ENCODE assay signal across 11 cellular contexts in genomic region chr16:89407925-89408300, GRCh38.
DNase-seq lines count a peak whose midpoint lies in the region; ATAC-seq and TF ChIP-seq lines count a peak whose summit lies in the region.
"Had no signal": no experiment of that assay in that cellular context is flagged by ENCODE, and none has a peak within 500 bp of the region (broad histone marks: within the 10 kb centered on the region; RNA-seq: fewer than 3 reads in every experiment).

No MANE protein-coding gene starts in this region.

- no peak for TF ChIP-seq CTCF in cardiac fibroblast (IDR thresholded peaks at IDR 0.05; ENCODE audit: low read depth, low read length)
- TF ChIP-seq CTCF in liver (IDR thresholded peaks at IDR 0.05; ENCODE audit: low read depth, low read length, missing input control) = no peak

- intact Hi-C loops in Right ventricle myocardium inferior (cut with DNase I) = loop anchor here (5.0 kb wide), 1 partner anchor 34 kb away; no protein-coding TSS in a partner anchor
- intact Hi-C loops in cardiac septum (cut with DNase I) = no loop called here

- no peaks in the 10 kb centered on the region for H3K9me3 ChIP-seq in liver (ENCODE audit: control insufficient read depth in 4 of 4, low read length in 3 of 4)
- H3K9me3 ChIP-seq: spleen had no signal

- no peaks in the 10 kb centered on the region for H3K27me3 ChIP-seq in liver (ENCODE audit: control insufficient read depth in 4 of 4, insufficient read depth in 4 of 4, low read length in 3 of 4)
- H3K27me3 ChIP-seq: dorsolateral prefrontal cortex, spleen had no signal

- ATAC-seq in Right ventricle myocardium inferior (peak; percentile 58), GM18907 (IDR thresholded peaks at IDR 0.05; ENCODE audit: unreplicated experiment) (no peak), HG03196 (IDR thresholded peaks at IDR 0.05; ENCODE audit: unreplicated experiment) (no peak)

- H3K9ac ChIP-seq in liver (ENCODE audit: low read depth in 1 of 2, low read length in 2 of 2) = no peak overlapping the region

- H3K36me3 ChIP-seq in liver (ENCODE audit: control insufficient read depth in 4 of 4, insufficient read depth in 3 of 4, low read depth in 1 of 4, low read length in 3 of 4) = no peaks in the 10 kb centered on the region
- H3K36me3 ChIP-seq: spleen had no signal

- TF ChIP-seq RAD21 in liver (IDR thresholded peaks at IDR 0.05) = no peak

- 77% methylated on average over 5 of the region's 5 CpGs for whole genome bisulfite sequencing in liver

- DNase-seq in Right ventricle myocardium inferior (ENCODE audit: missing footprints) (peak; percentile 70), cardiac septum (ENCODE audit: low spot score) (no peak), cardiac fibroblast (ENCODE audit: low read depth in 2 of 2) (peak; percentile 27 to 50), NCI-H187 (lab: John Stamatoyannopoulos, UW) (no peak), iPS-NIHi11 (ENCODE audit: low spot score) (no peak)
- DNase-seq: dorsolateral prefrontal cortex, NCI-H146 had no signal

- peak overlapping the region; percentile 3 to 33 for H3K27ac ChIP-seq in liver (ENCODE audit: low read depth in 1 of 2, low read length in 2 of 2)

- H3K4me1 ChIP-seq in liver (ENCODE audit: control insufficient read depth in 4 of 4, insufficient read depth in 4 of 4, low read length in 3 of 4) = peaks cover 14 to 58% (median 52%) of the 10 kb centered on the region in 4 donors

- H3K4me3 ChIP-seq in cardiac fibroblast (replicated peaks in 1 of 2; ENCODE audit: low read depth in 2 of 2, low read length in 2 of 2) (no peak overlapping the region), liver (ENCODE audit: low read depth in 1 of 3, low read length in 3 of 3) (no peak overlapping the region)
- H3K4me3 ChIP-seq: dorsolateral prefrontal cortex had no signal

TF ChIP-seq in liver, 16 proteins besides CTCF, POLR2A, EP300 and RAD21:
- TF ChIP-seq NR2F2 (IDR thresholded peaks at IDR 0.05) (no peak), HNF4A (conservative IDR thresholded peaks at IDR 0.05) (no peak), REST (IDR thresholded peaks at IDR 0.05) (no peak), FOXA2 (IDR thresholded peaks at IDR 0.05) (no peak), ZBTB33 (IDR thresholded peaks at IDR 0.05) (no peak), YY1 (IDR thresholded peaks at IDR 0.05) (no peak), GABPA (IDR thresholded peaks at IDR 0.05 in 1 of 2, conservative IDR thresholded peaks at IDR 0.05 in 1 of 2) (no peak)

Comparison
In these comparisons a context has a peak if more than half of its experiments do, and no peak if none do; other contexts are left out.
1. DNase-seq: peak in Right ventricle myocardium inferior (single experiment) and cardiac fibroblast (2 of 2); none in cardiac septum (single experiment), NCI-H187 (0 of 2) and iPS-NIHi11 (single experiment).